Comparison of ENCODE assay signal across 10 cellular contexts in the genomic region with DNA sequence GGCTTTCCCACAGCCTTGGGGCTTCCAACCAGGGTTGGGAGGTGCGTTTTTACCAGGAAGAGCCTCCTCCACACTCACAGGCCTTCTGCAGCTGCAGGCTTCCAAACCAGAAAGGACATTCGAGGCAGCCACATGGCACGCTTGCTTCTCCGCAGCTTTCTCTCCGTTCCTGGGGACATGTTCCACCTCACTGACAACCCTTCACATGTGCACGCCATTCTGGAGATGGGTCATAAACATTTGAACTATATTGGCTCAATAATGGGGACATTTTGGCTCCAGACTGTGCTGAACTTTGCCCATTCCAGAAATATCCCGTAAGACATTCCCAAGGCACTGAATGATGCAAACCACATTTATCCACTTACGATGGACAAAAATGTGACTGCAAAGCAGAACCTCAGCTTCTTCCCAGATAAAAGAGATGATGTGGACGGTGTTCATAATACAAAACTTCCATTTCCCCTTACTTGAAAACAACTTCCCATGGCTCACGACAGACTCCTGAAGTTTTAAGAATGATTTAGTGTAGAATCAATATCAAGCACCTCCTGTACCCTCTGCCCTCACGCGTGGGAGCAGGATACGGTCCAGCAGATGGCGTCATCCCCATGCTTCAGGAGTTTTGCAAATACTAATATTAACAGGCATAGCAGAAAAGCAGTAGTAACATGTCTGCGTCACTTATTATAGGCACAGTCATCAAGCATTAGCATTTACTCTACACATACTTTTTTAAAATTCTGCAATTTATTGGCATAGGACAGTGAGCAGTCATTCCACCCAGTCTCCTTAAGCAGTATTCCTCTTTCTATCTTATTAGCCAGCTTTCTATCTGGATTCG. TPM values are rescaled to one million over a fixed set of nuclear protein-coding genes. Genes with fewer than 3 reads are reported as not detected.
DNase-seq lines count a peak whose midpoint lies in the region; ATAC-seq and TF ChIP-seq lines count a peak whose summit lies in the region.
"Had no signal": no experiment of that assay in that cellular context is flagged by ENCODE, and none has a peak within 500 bp of the region (broad histone marks: within the 10 kb centered on the region; RNA-seq: fewer than 3 reads in every experiment).

No MANE protein-coding gene starts in this region.

- peaks cover 39% of the 10 kb centered on the region for H3K27me3 Mint-ChIP-seq in chondrocyte (ENCODE audit: low read depth)

- peak overlapping the region in 5 of 11 experiments; percentile 27 to 59 (median 38); a peak in 5 of 22 replicates for H3K27ac ChIP-seq in BLaER1 treated with 17β-estradiol and CSF1 and Interleukin-3, amounts not matched to agents 10 nM and 100 nM
- H3K27ac ChIP-seq in lung (ENCODE audit: low read depth in 1 of 2, low read length in 1 of 2) = peak overlapping the region in 1 of 2 donors; percentile 76
- H3K27ac ChIP-seq in RWPE1 = no peak overlapping the region
- H3K27ac ChIP-seq in spleen = no peak overlapping the region

- no peak overlapping the region for H3K9ac ChIP-seq in BLaER1 treated with 17β-estradiol and CSF1 and Interleukin-3, amounts not matched to agents 10 nM and 100 nM

- ATAC-seq in lung (ENCODE audit: insufficient read depth, low FRiP score) = peak; percentile 51
- ATAC-seq in HG02981 (IDR thresholded peaks at IDR 0.05; ENCODE audit: unreplicated experiment) = no peak

- H3K36me3 Mint-ChIP-seq in chondrocyte (ENCODE audit: low read depth) = no peaks in the 10 kb centered on the region

- peaks cover 0 to 15% (median 10%) of the 10 kb centered on the region in 10 experiments; a peak in 17 of 20 replicates for H3K4me1 ChIP-seq in BLaER1 treated with 17β-estradiol and CSF1 and Interleukin-3, amounts not matched to agents 10 nM and 100 nM
- H3K4me1 ChIP-seq in lung (ENCODE audit: control insufficient read depth in 2 of 2, insufficient read depth in 2 of 2, low read length in 2 of 2) (no peaks in the 10 kb centered on the region), spleen (no peaks in the 10 kb centered on the region)

- H3K4me3 ChIP-seq in BLaER1 treated with 17β-estradiol and CSF1 and Interleukin-3, amounts not matched to agents 10 nM and 100 nM = no peak overlapping the region
- H3K4me3 ChIP-seq in lung (no peak overlapping the region), spleen (no peak overlapping the region)

- 55 to 59% methylated on average over 16 of the region's 16 CpGs for WGBS in lung, 2 donors
- WGBS in spleen, 5 donors = 49 to 59% (median 54%) methylated on average over 16 of the region's 16 CpGs

- TF ChIP-seq CTCF in chondrocyte (IDR thresholded peaks at IDR 0.05) (peak; percentile 50), lung (IDR thresholded peaks at IDR 0.05; ENCODE audit: control extremely low read depth, extremely low read depth) (no peak), RWPE1 (conservative IDR thresholded peaks at IDR 0.05; ENCODE audit: low read depth) (no peak), spleen (IDR thresholded peaks at IDR 0.05 in 8 of 11, conservative IDR thresholded peaks at IDR 0.05 in 3 of 11) (no peak)

- CTCF ChIA-PET in RWPE1 (lab: Yijun Ruan, JAX) = no interaction called here

- no peak for TF ChIP-seq EP300 in Ishikawa (IDR thresholded peaks at IDR 0.05; ENCODE audit: borderline replicate concordance)

- no peak for TF ChIP-seq POLR2A in spleen (IDR thresholded peaks at IDR 0.05)

- no peak overlapping the region for H3K4me3 Mint-ChIP-seq in chondrocyte (ENCODE audit: unreplicated experiment)

- peak; percentile 51; the same call in 1 of the 2 replicates for TF ChIP-seq RAD21 in Ishikawa (IDR thresholded peaks at IDR 0.05; ENCODE audit: low read depth)

- no peaks in the 10 kb centered on the region for H3K4me1 Mint-ChIP-seq in chondrocyte (ENCODE audit: low read depth)

- H3K4me2 ChIP-seq in BLaER1 treated with 17β-estradiol and CSF1 and Interleukin-3, amounts not matched to agents 10 nM and 100 nM = peak overlapping the region; percentile 2 to 70 (median 40); a peak in 16 of 22 replicates

- H3K27ac Mint-ChIP-seq in chondrocyte (ENCODE audit: unreplicated experiment) = no peak overlapping the region

- intact Hi-C loops in spleen (cut with DNase I; ENCODE audit: low total_unique reads) = no loop called here

- no peaks in the 10 kb centered on the region for H4K20me1 ChIP-seq in BLaER1 treated with 17β-estradiol and CSF1 and Interleukin-3, amounts not matched to agents 10 nM and 100 nM

- H3K27me3 ChIP-seq in BLaER1 treated with 17β-estradiol and CSF1 and Interleukin-3, amounts not matched to agents 10 nM and 100 nM = no peaks in the 10 kb centered on the region
- no peaks in the 10 kb centered on the region for H3K27me3 ChIP-seq in lung (ENCODE audit: control insufficient read depth, insufficient read depth)
- peaks cover 0 to 85% (median 5%) of the 10 kb centered on the region in 7 donors for H3K27me3 ChIP-seq in spleen (replicated peaks in 1 of 7)

- POLR2A ChIA-PET in RWPE1 (lab: Yijun Ruan, JAX; ENCODE audit: low non-redundant PET) = no interaction called here

- DNase-seq in chondrocyte (ENCODE audit: low spot score) (no peak), lung (ENCODE audit: low spot score) (no peak), RWPE1 (ENCODE audit: low spot score) (no peak), COLO668 (lab: John Stamatoyannopoulos, UW; ENCODE audit: unreplicated experiment) (no peak), spleen (no peak)
- DNase-seq: amniotic stem cell, NCI-H146 had no signal

- peaks cover 0 to 3% (median 0%) of the 10 kb centered on the region in 11 experiments; a peak in 2 of 22 replicates for H3K9me3 ChIP-seq in BLaER1 treated with 17β-estradiol and CSF1 and Interleukin-3, amounts not matched to agents 10 nM and 100 nM (replicated peaks in 1 of 11)
- peaks cover 0 to 2% of the 10 kb centered on the region in 2 donors for H3K9me3 ChIP-seq in lung (ENCODE audit: control insufficient read depth in 2 of 2, insufficient read depth in 1 of 2, low read length in 1 of 2)
- H3K9me3 ChIP-seq in spleen = peaks cover 0 to under 1% (median 0%) of the 10 kb centered on the region in 8 donors

- H3K36me3 ChIP-seq in BLaER1 treated with 17β-estradiol and CSF1 and Interleukin-3, amounts not matched to agents 10 nM and 100 nM = no peaks in the 10 kb centered on the region
- H3K36me3 ChIP-seq in lung (ENCODE audit: control insufficient read depth in 2 of 2, insufficient read depth in 2 of 2, low read length in 2 of 2) (no peaks in the 10 kb centered on the region), spleen (no peaks in the 10 kb centered on the region)

- H3K9me3 Mint-ChIP-seq in chondrocyte (ENCODE audit: low read depth) = no peaks in the 10 kb centered on the region

TF ChIP-seq in Ishikawa, 13 proteins besides CTCF, POLR2A, EP300 and RAD21:
- TF ChIP-seq, protein P1, sequence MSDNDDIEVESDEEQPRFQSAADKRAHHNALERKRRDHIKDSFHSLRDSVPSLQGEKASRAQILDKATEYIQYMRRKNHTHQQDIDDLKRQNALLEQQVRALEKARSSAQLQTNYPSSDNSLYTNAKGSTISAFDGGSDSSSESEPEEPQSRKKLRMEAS (IDR thresholded peaks at IDR 0.05) = no peak
- TF ChIP-seq EGR1 (IDR thresholded peaks at IDR 0.05) (no peak), ZBTB7A (IDR thresholded peaks at IDR 0.05; ENCODE audit: low read depth) (no peak), TAF1 (IDR thresholded peaks at IDR 0.05; ENCODE audit: low read depth) (no peak), FOXM1 (IDR thresholded peaks at IDR 0.05; ENCODE audit: borderline replicate concordance, low read depth) (no peak), TEAD4 (IDR thresholded peaks at IDR 0.05) (no peak), TCF12 (IDR thresholded peaks at IDR 0.05; ENCODE audit: low read depth) (no peak), NFIC (IDR thresholded peaks at IDR 0.05) (no peak)
- TF ChIP-seq, protein P2, sequence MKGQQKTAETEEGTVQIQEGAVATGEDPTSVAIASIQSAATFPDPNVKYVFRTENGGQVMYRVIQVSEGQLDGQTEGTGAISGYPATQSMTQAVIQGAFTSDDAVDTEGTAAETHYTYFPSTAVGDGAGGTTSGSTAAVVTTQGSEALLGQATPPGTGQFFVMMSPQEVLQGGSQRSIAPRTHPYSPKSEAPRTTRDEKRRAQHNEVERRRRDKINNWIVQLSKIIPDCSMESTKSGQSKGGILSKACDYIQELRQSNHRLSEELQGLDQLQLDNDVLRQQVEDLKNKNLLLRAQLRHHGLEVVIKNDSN (IDR thresholded peaks at IDR 0.05) = no peak

RNA-seq across cellular contexts. Expression of a gene that starts 25.4 kb away (rescaled TPM):
- total RNA-seq in chondrocyte = 0.12 to 0.68 TPM in 2 of 3 replicates, not detected in the other
- 10 to 100 TPM; 17.2 to 22.9 TPM for total RNA-seq in lung
- 10 to 100 TPM in 1 of 2 donors, 1 to 10 TPM in 1; 8.3 to 11.4 TPM for polyA plus RNA-seq in lung
- not detected for total RNA-seq in spleen
- polyA plus RNA-seq in spleen = not detected

RNA-seq across cellular contexts. Expression of a gene that starts 52.1 kb away (rescaled TPM):
- total RNA-seq in chondrocyte (0.15 TPM in 1 of 3 replicates, not detected in the others), lung (10 to 100 TPM in 1 of 2 donors, 1 to 10 TPM in 1; 2.0 to 22.9 TPM), spleen (under 1 TPM in 3 of 7 donors, not detected in 4; 0.10 to 0.21 (median 0.20) TPM)
- polyA plus RNA-seq in lung (10 to 100 TPM in 1 of 2 donors, 1 to 10 TPM in 1; 1.5 to 11.7 TPM), spleen (under 1 TPM; 0.10 to 0.33 (median 0.13) TPM)

Comparison
In these comparisons a context has a peak if more than half of its experiments do, and no peak if none do; other contexts are left out.
1. RNA of a gene that starts 25.4 kb away (total RNA-seq): 17.2 to 22.9 TPM in lung; 0.12 to 0.68 TPM in chondrocyte and not detected in spleen; every median in the first group is over 10 times any median in the second.